ENCODE assay signal across 21 cellular contexts in the genomic region with DNA sequence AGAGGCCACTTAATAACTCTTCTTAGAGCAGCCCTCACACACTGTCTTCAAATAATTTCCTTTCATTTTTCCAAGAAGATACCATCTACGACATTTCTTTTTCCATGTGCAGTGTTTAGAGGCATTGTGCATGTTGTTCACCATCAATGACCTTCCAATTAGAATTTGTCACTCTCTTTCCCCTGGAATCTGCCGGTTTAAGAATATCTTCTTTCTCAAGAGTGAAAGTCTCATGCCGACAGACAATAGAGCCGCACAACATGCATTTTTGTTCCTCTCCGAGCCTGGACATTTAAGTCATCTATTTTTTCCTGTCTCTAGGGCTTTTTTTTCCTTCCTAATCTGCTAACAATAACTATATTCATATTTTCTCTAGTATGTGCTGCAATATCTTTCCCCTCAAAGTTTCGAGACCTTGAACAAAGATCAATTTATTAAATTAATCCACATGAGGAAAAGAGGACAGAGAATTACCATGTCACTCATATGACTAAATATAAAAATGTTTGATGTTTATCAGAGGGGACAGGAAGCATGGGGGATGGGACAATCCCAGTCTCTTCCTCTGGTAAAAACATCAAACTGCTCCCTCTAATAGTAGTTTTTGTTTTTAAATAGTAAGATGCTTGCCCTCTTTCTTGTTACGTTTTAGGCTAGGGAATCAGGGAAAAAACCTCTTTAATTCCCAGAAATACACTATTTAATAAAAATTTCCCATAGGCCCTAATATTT.
DNase-seq lines count a peak whose midpoint lies in the region; ATAC-seq, FAIRE-seq and TF ChIP-seq lines count a peak whose summit lies in the region.
"Had no signal": no experiment of that assay in that cellular context is flagged by ENCODE, and none has a peak within 500 bp of the region (broad histone marks: within the 10 kb centered on the region; RNA-seq: fewer than 3 reads in every experiment).

No MANE protein-coding gene starts in this region.

- CTCF ChIA-PET in HepG2 (lab: Yijun Ruan, JAX; ENCODE audit: low intra/inter-chr PET ratio, low total read pairs), result no interaction called here
- CTCF ChIA-PET in endothelial cell of umbilical vein (lab: Charles Lee), result interaction anchor here (1.1 kb wide), 1 partner anchor 193 kb away, joined by 3 read pairs; no protein-coding TSS in a partner anchor

- TF ChIP-seq CTCF in right lobe of liver (IDR thresholded peaks at IDR 0.05), result no peak
- no peak for TF ChIP-seq CTCF in HepG2 (CRISPR knock-in tag; IDR thresholded peaks at IDR 0.05)
- no peak for TF ChIP-seq CTCF in endothelial cell of umbilical vein (IDR thresholded peaks at IDR 0.05; ENCODE audit: extremely low read depth in 1 of 2, insufficient read depth in 1 of 2, low read depth in 1 of 2, low read length in 2 of 2)
- TF ChIP-seq CTCF in type B pancreatic cell (conservative IDR thresholded peaks at IDR 0.05), result no peak

- H3K27ac ChIP-seq in right lobe of liver (no peak overlapping the region), HepG2 (ENCODE audit: extremely low read length, insufficient read depth, low read length) (no peak overlapping the region), endothelial cell of umbilical vein (ENCODE audit: insufficient read depth, low read depth, low read length) (peak overlapping the region; percentile 90)
- H3K27ac ChIP-seq: A549, uterus had no signal

- H3K27me3 ChIP-seq in right lobe of liver (no peaks in the 10 kb centered on the region), HepG2 (ENCODE audit: control insufficient read depth in 1 of 2, insufficient read depth in 2 of 2, low read length in 2 of 2) (no peaks in the 10 kb centered on the region), endothelial cell of umbilical vein (ENCODE audit: control insufficient read depth in 2 of 2, insufficient read depth in 2 of 2, low read length in 2 of 2) (no peaks in the 10 kb centered on the region)
- H3K27me3 ChIP-seq: uterus had no signal

- H3K9me1 ChIP-seq in endothelial cell of umbilical vein (replicated peaks; ENCODE audit: control insufficient read depth, extremely low read depth, insufficient read depth, low read length), result no peaks in the 10 kb centered on the region

- H3K79me2 ChIP-seq in HepG2 (ENCODE audit: insufficient read depth, low read length) (no peaks in the 10 kb centered on the region), endothelial cell of umbilical vein (ENCODE audit: control insufficient read depth, insufficient read depth, low read length) (no peaks in the 10 kb centered on the region)

- no peak overlapping the region for H3K27ac Mint-ChIP-seq in type B pancreatic cell
- no peak overlapping the region for H3K27ac Mint-ChIP-seq in stimulated activated naive B cell treated with anti-CD40 and anti-IgM and Interleukin-4, amounts not matched to agents 10 μg/mL and 1 μg/mL and 100 μg/mL, for 72 hours
- H3K27ac Mint-ChIP-seq in activated naive CD8-positive, alpha-beta T cell treated with anti-CD3 and anti-CD28 coated beads, Interleukin-2, amount 50 U/mL, for 24 hours, result no peak overlapping the region
- H3K27ac Mint-ChIP-seq: activated naive CD4-positive, alpha-beta T cell treated with anti-CD3 and anti-CD28 coated beads, Interleukin-2, amount 10 ng/mL, durations not matched to agents 7 days and 5 days; CD4-positive, alpha-beta T cell; natural killer cell treated with Interleukin-12 subunit alpha and Interleukin-12 subunit beta and Interleukin-15 and Interleukin-18, amount 100 ng/mL, for 72 hours; stimulated activated naive CD8-positive, alpha-beta T cell treated with anti-CD3 and anti-CD28 coated beads, Interleukin-15, amount 100 ng/mL, for 72 hours had no signal

- no peaks in the 10 kb centered on the region for H3K36me3 ChIP-seq in right lobe of liver
- no peaks in the 10 kb centered on the region for H3K36me3 ChIP-seq in HepG2 (replicated peaks in 1 of 2; ENCODE audit: control insufficient read depth in 1 of 2, insufficient read depth in 2 of 2, low read length in 2 of 2)
- H3K36me3 ChIP-seq in endothelial cell of umbilical vein (ENCODE audit: control insufficient read depth in 2 of 2, extremely low read depth in 1 of 2, insufficient read depth in 2 of 2, low read length in 2 of 2), result no peaks in the 10 kb centered on the region
- H3K36me3 ChIP-seq: HAP-1, uterus had no signal

- POLR2A ChIA-PET in HepG2 (lab: Yijun Ruan, JAX) (no interaction called here), endothelial cell of umbilical vein (lab: Charles Lee) (no interaction called here)

- no peaks in the 10 kb centered on the region for H3K4me1 ChIP-seq in right lobe of liver
- no peaks in the 10 kb centered on the region for H3K4me1 ChIP-seq in HepG2 (ENCODE audit: insufficient read depth, low read length)
- H3K4me1 ChIP-seq in endothelial cell of umbilical vein (ENCODE audit: control insufficient read depth, extremely low read depth, insufficient read depth, low read length), result peaks cover 45% of the 10 kb centered on the region
- H3K4me1 ChIP-seq: A549, uterus had no signal

- no peaks in the 10 kb centered on the region for H3K27me3 Mint-ChIP-seq in type B pancreatic cell
- no peaks in the 10 kb centered on the region for H3K27me3 Mint-ChIP-seq in stimulated activated naive B cell treated with anti-CD40 and anti-IgM and Interleukin-4, amounts not matched to agents 10 μg/mL and 1 μg/mL and 100 μg/mL, for 72 hours
- no peaks in the 10 kb centered on the region for H3K27me3 Mint-ChIP-seq in activated naive CD8-positive, alpha-beta T cell treated with anti-CD3 and anti-CD28 coated beads, Interleukin-2, amount 50 U/mL, for 24 hours
- H3K27me3 Mint-ChIP-seq: activated naive CD4-positive, alpha-beta T cell treated with anti-CD3 and anti-CD28 coated beads, Interleukin-2, amount 10 ng/mL, durations not matched to agents 7 days and 5 days; natural killer cell treated with Interleukin-12 subunit alpha and Interleukin-12 subunit beta and Interleukin-15 and Interleukin-18, amount 100 ng/mL, for 72 hours; stimulated activated naive CD8-positive, alpha-beta T cell treated with anti-CD3 and anti-CD28 coated beads, Interleukin-15, amount 100 ng/mL, for 72 hours had no signal

- H3K4me2 ChIP-seq in HepG2 (ENCODE audit: low read depth, low read length), result no peak overlapping the region
- H3K4me2 ChIP-seq in endothelial cell of umbilical vein (ENCODE audit: insufficient read depth, low read length), result peak overlapping the region; percentile 99
- H3K4me2 ChIP-seq: A549 had no signal

- WGBS in right lobe of liver (ENCODE audit: insufficient coverage, low coverage, low lambda C conversion rate, missing lambda C conversion rate), result 23% methylated on average over 7 of the region's 7 CpGs
- 4% methylated on average over 7 of the region's 7 CpGs for WGBS in HepG2 (ENCODE audit: low lambda C conversion rate)

- H3K4me3 ChIP-seq in right lobe of liver (no peak overlapping the region), HepG2 (replicated peaks in 1 of 3; ENCODE audit: insufficient read depth in 1 of 3, low read depth in 2 of 3, low read length in 3 of 3) (no peak overlapping the region), endothelial cell of umbilical vein (replicated peaks in 1 of 3; ENCODE audit: insufficient read depth in 1 of 3, low read depth in 1 of 3, low read length in 3 of 3) (peak overlapping the region in 2 of 3 experiments; percentile 22 to 71)
- H3K4me3 ChIP-seq: A549, HAP-1, uterus had no signal

- TF ChIP-seq EP300 in HepG2 (IDR thresholded peaks at IDR 0.05; ENCODE audit: low read depth in 2 of 2, low read length in 2 of 2), result no peak
- TF ChIP-seq EP300 in HepG2 (CRISPR knock-in tag; IDR thresholded peaks at IDR 0.05; ENCODE audit: borderline replicate concordance), result no peak

- H2AFZ ChIP-seq in HepG2 (ENCODE audit: low read length), result no peak overlapping the region
- H2AFZ ChIP-seq in endothelial cell of umbilical vein (ENCODE audit: low read depth, low read length), result peak overlapping the region; percentile 89

- in situ Hi-C loops in HepG2 (cut with HindIII; ENCODE audit: extremely low pct_ligation_motif_present, low pct_unique_long_range_greater_than_20kb), result no loop called here

- no peak for TF ChIP-seq POLR2A in right lobe of liver (IDR thresholded peaks at IDR 0.05)
- no peak for TF ChIP-seq POLR2A in HepG2 (IDR thresholded peaks at IDR 0.05; ENCODE audit: insufficient read depth in 1 of 2, low read depth in 2 of 2, low read length in 2 of 2)
- TF ChIP-seq POLR2A in endothelial cell of umbilical vein (IDR thresholded peaks at IDR 0.05; ENCODE audit: low read depth, low read length), result no peak

- intact Hi-C loops in right lobe of liver (cut with DNase I), result no loop called here
- intact Hi-C loops in HepG2 (cut with micrococcal nuclease; ENCODE audit: unreplicated experiment), result no loop called here
- intact Hi-C loops in endothelial cell of umbilical vein (cut with micrococcal nuclease), result loop anchor here (1.0 to 10.0 kb wide), 5 partner anchors 18 to 1001 kb away; a partner anchor contains a TSS

- no peaks in the 10 kb centered on the region for H3K36me3 Mint-ChIP-seq in type B pancreatic cell
- H3K36me3 Mint-ChIP-seq in stimulated activated naive B cell treated with anti-CD40 and anti-IgM and Interleukin-4, amounts not matched to agents 10 μg/mL and 1 μg/mL and 100 μg/mL, for 72 hours, result no peaks in the 10 kb centered on the region
- no peaks in the 10 kb centered on the region for H3K36me3 Mint-ChIP-seq in activated naive CD8-positive, alpha-beta T cell treated with anti-CD3 and anti-CD28 coated beads, Interleukin-2, amount 50 U/mL, for 24 hours (ENCODE audit: low read depth)
- H3K36me3 Mint-ChIP-seq: activated naive CD4-positive, alpha-beta T cell treated with anti-CD3 and anti-CD28 coated beads, Interleukin-2, amount 10 ng/mL, durations not matched to agents 7 days and 5 days had no signal

- no peak for FAIRE-seq in HepG2 (lab: Jason Lieb, UNC)
- peak; percentile 58 for FAIRE-seq in endothelial cell of umbilical vein (lab: Jason Lieb, UNC)
- FAIRE-seq: A549 had no signal

- DNase-seq in right lobe of liver (no peak), HepG2 (ENCODE audit: low spot score) (no peak), endothelial cell of umbilical vein (ENCODE audit: low read depth, low spot score) (peak; percentile 83), midbrain (lab: John Stamatoyannopoulos, UW) (peak; percentile 6), type B pancreatic cell (ENCODE audit: extremely low spot score, unreplicated experiment) (no peak), T-helper 1 cell (no peak)
- no peak for DNase-seq in stimulated activated naive B cell treated with anti-CD40 and anti-IgM and Interleukin-4, amounts not matched to agents 10 μg/mL and 1 μg/mL and 100 μg/mL, for 72 hours
- no peak for DNase-seq in activated naive CD8-positive, alpha-beta T cell treated with anti-CD3 and anti-CD28 coated beads, Interleukin-2, amount 50 U/mL, for 24 hours
- DNase-seq: activated naive CD4-positive, alpha-beta T cell treated with anti-CD3 and anti-CD28 coated beads, Interleukin-2, amount 10 ng/mL, durations not matched to agents 7 days and 5 days; activated T-cell treated with anti-CD3 and anti-CD28 coated beads, Interleukin-2, amount 50 U/mL, for 1 hour; CD4-positive, alpha-beta T cell; DMS79; effector memory CD4-positive, alpha-beta T cell; Kasumi-1; NCI-H1105 treated with DMSO at 0.1 percent for 48 hours; NCI-H748 treated with DMSO at 0.1 percent for 48 hours; stimulated activated naive CD8-positive, alpha-beta T cell treated with anti-CD3 and anti-CD28 coated beads, Interleukin-15, amount 100 ng/mL, for 72 hours; uterus had no signal

- H3K9me3 ChIP-seq in right lobe of liver (no peaks in the 10 kb centered on the region), HepG2 (ENCODE audit: low read length) (peaks cover 100% of the 10 kb centered on the region), endothelial cell of umbilical vein (replicated peaks; ENCODE audit: control insufficient read depth, insufficient read depth, low read length) (no peaks in the 10 kb centered on the region)
- H3K9me3 ChIP-seq: A549, HAP-1, uterus had no signal

- H3K4me3 Mint-ChIP-seq in type B pancreatic cell, result peak overlapping the region; percentile 11
- no peak overlapping the region for H3K4me3 Mint-ChIP-seq in stimulated activated naive B cell treated with anti-CD40 and anti-IgM and Interleukin-4, amounts not matched to agents 10 μg/mL and 1 μg/mL and 100 μg/mL, for 72 hours
- no peak overlapping the region for H3K4me3 Mint-ChIP-seq in activated naive CD8-positive, alpha-beta T cell treated with anti-CD3 and anti-CD28 coated beads, Interleukin-2, amount 50 U/mL, for 24 hours
- H3K4me3 Mint-ChIP-seq: activated naive CD4-positive, alpha-beta T cell treated with anti-CD3 and anti-CD28 coated beads, Interleukin-2, amount 10 ng/mL, durations not matched to agents 7 days and 5 days; CD4-positive, alpha-beta T cell; natural killer cell treated with Interleukin-12 subunit alpha and Interleukin-12 subunit beta and Interleukin-15 and Interleukin-18, amount 100 ng/mL, for 72 hours; stimulated activated naive CD8-positive, alpha-beta T cell treated with anti-CD3 and anti-CD28 coated beads, Interleukin-15, amount 100 ng/mL, for 72 hours had no signal

- H3K9ac ChIP-seq in HepG2 (ENCODE audit: insufficient read depth, low read depth, low read length) (no peak overlapping the region), endothelial cell of umbilical vein (replicated peaks; ENCODE audit: extremely low read depth, insufficient read depth, low read length) (peak overlapping the region; percentile 80)

- peak; percentile 23 to 70 (median 31) for ATAC-seq in right lobe of liver
- no peak for ATAC-seq in HepG2
- no peak for ATAC-seq in stimulated activated naive B cell treated with anti-CD40 and anti-IgM and Interleukin-4, amounts not matched to agents 10 μg/mL and 1 μg/mL and 100 μg/mL, for 72 hours (replicated peaks)
- no peak for ATAC-seq in activated naive CD8-positive, alpha-beta T cell treated with anti-CD3 and anti-CD28 coated beads, Interleukin-2, amount 50 U/mL, for 24 hours
- ATAC-seq: A549; natural killer cell treated with Interleukin-12 subunit alpha and Interleukin-12 subunit beta and Interleukin-15 and Interleukin-18, amount 100 ng/mL, for 72 hours; stimulated activated naive CD8-positive, alpha-beta T cell treated with anti-CD3 and anti-CD28 coated beads, Interleukin-15, amount 100 ng/mL, for 72 hours had no signal

- no TSS peak for BruUV-seq in HepG2 (replicated peaks; lab: Mats Ljungman, UMichigan)
- TSS peak; percentile 80 for BruUV-seq in endothelial cell of umbilical vein (replicated peaks; lab: Mats Ljungman, UMichigan)

- dilution Hi-C loops in endothelial cell of umbilical vein (cut with MboI; ENCODE audit: extremely low pct_ligation_motif_present, low sequenced_read_pairs), result no loop called here

- peaks cover 9% of the 10 kb centered on the region for H3K4me1 Mint-ChIP-seq in type B pancreatic cell (ENCODE audit: unreplicated experiment)
- no peaks in the 10 kb centered on the region for H3K4me1 Mint-ChIP-seq in stimulated activated naive B cell treated with anti-CD40 and anti-IgM and Interleukin-4, amounts not matched to agents 10 μg/mL and 1 μg/mL and 100 μg/mL, for 72 hours
- no peaks in the 10 kb centered on the region for H3K4me1 Mint-ChIP-seq in activated naive CD8-positive, alpha-beta T cell treated with anti-CD3 and anti-CD28 coated beads, Interleukin-2, amount 50 U/mL, for 24 hours
- H3K4me1 Mint-ChIP-seq: activated naive CD4-positive, alpha-beta T cell treated with anti-CD3 and anti-CD28 coated beads, Interleukin-2, amount 10 ng/mL, durations not matched to agents 7 days and 5 days; stimulated activated naive CD8-positive, alpha-beta T cell treated with anti-CD3 and anti-CD28 coated beads, Interleukin-15, amount 100 ng/mL, for 72 hours had no signal

- no peak for TF ChIP-seq RAD21 in HepG2 (CRISPR knock-in tag; IDR thresholded peaks at IDR 0.05)

- H3K9me3 Mint-ChIP-seq in type B pancreatic cell, result no peaks in the 10 kb centered on the region
- peaks cover 0 to 15% of the 10 kb centered on the region in 2 donors for H3K9me3 Mint-ChIP-seq in stimulated activated naive B cell treated with anti-CD40 and anti-IgM and Interleukin-4, amounts not matched to agents 10 μg/mL and 1 μg/mL and 100 μg/mL, for 72 hours
- peaks cover 10% of the 10 kb centered on the region for H3K9me3 Mint-ChIP-seq in activated naive CD8-positive, alpha-beta T cell treated with anti-CD3 and anti-CD28 coated beads, Interleukin-2, amount 50 U/mL, for 24 hours

- no peaks in the 10 kb centered on the region for H4K20me1 ChIP-seq in HepG2 (ENCODE audit: insufficient read depth, low read length)
- no peaks in the 10 kb centered on the region for H4K20me1 ChIP-seq in endothelial cell of umbilical vein (replicated peaks; ENCODE audit: control insufficient read depth, extremely low read depth, insufficient read depth, low read length)

Comparison
In these comparisons a context has a peak if more than half of its experiments do, and no peak if none do; other contexts are left out.
1. ATAC-seq: peak in right lobe of liver (4 of 4); none in HepG2 (single experiment), stimulated activated naive B cell treated with anti-CD40 and anti-IgM and Interleukin-4, amounts not matched to agents 10 μg/mL and 1 μg/mL and 100 μg/mL, for 72 hours (0 of 2) and activated naive CD8-positive, alpha-beta T cell treated with anti-CD3 and anti-CD28 coated beads, Interleukin-2, amount 50 U/mL, for 24 hours (single experiment).
2. DNase-seq: peak in endothelial cell of umbilical vein (single experiment) and midbrain (single experiment); none in right lobe of liver (0 of 3), HepG2 (single experiment), type B pancreatic cell (single experiment), stimulated activated naive B cell treated with anti-CD40 and anti-IgM and Interleukin-4, amounts not matched to agents 10 μg/mL and 1 μg/mL and 100 μg/mL, for 72 hours (single experiment), T-helper 1 cell (0 of 5) and activated naive CD8-positive, alpha-beta T cell treated with anti-CD3 and anti-CD28 coated beads, Interleukin-2, amount 50 U/mL, for 24 hours (single experiment).
3. H3K4me3 ChIP-seq: peak in endothelial cell of umbilical vein (2 of 3); none in right lobe of liver (0 of 3) and HepG2 (0 of 3).